Comparison of ENCODE assay signal across 1 cellular context in genomic region chr17:40101367-40102210, GRCh38.
TF ChIP-seq lines count a peak whose summit lies in the region.

No MANE protein-coding gene starts in this region.

TF ChIP-seq in SK-N-SH, 30 proteins besides CTCF, POLR2A, EP300 and RAD21 (continued from another document):
- TF ChIP-seq PBX3 (IDR thresholded peaks at IDR 0.05) = no peak
- no peak for TF ChIP-seq TAF1 (IDR thresholded peaks at IDR 0.05; ENCODE audit: borderline replicate concordance, low read depth, low read length)
- TF ChIP-seq ELF1 (IDR thresholded peaks at IDR 0.05) = no peak
